ENCODE assay signal across 33 cellular contexts in genomic region chr12:24055747-24056146, GRCh38.
"Had no signal": no experiment of that assay in that cellular context is flagged by ENCODE, and none has a peak within 500 bp of the region (broad histone marks: within the 10 kb centered on the region; RNA-seq: fewer than 3 reads in every experiment).

No MANE protein-coding gene starts in this region.

- H3K9me3 ChIP-seq: ovary, psoas muscle, spleen, suprapubic skin, testis, tibial artery, transverse colon, upper lobe of right lung, vagina had no signal

- H3K36me3 Mint-ChIP-seq: naive B cell; naive thymus-derived CD8-positive, alpha-beta T cell; natural killer cell treated with Interleukin-12 subunit alpha and Interleukin-12 subunit beta and Interleukin-15 and Interleukin-18, amount 100 ng/mL, for 72 hours; stimulated activated memory B cell treated with anti-CD40 and anti-IgM and Interleukin-4, amounts not matched to agents 10 μg/mL and 1 μg/mL and 100 μg/mL, for 72 hours had no signal

- H3K4me3 ChIP-seq: neural progenitor cell, ovary, psoas muscle, skin epidermis, smooth muscle cell, spleen, suprapubic skin, testis, tibial artery, transverse colon, upper lobe of right lung, vagina had no signal

- H3K27ac Mint-ChIP-seq: naive B cell; naive thymus-derived CD8-positive, alpha-beta T cell; natural killer cell treated with Interleukin-12 subunit alpha and Interleukin-12 subunit beta and Interleukin-15 and Interleukin-18, amount 100 ng/mL, for 72 hours; neural progenitor cell; progenitor cell of endocrine pancreas; stimulated activated memory B cell treated with anti-CD40 and anti-IgM and Interleukin-4, amounts not matched to agents 10 μg/mL and 1 μg/mL and 100 μg/mL, for 72 hours; stimulated activated naive CD8-positive, alpha-beta T cell treated with anti-CD3 and anti-CD28 coated beads, Interleukin-15, amount 100 ng/mL, for 72 hours; type B pancreatic cell had no signal

- H3K4me1 Mint-ChIP-seq: naive B cell; naive thymus-derived CD8-positive, alpha-beta T cell; neural progenitor cell; stimulated activated memory B cell treated with anti-CD40 and anti-IgM and Interleukin-4, amounts not matched to agents 10 μg/mL and 1 μg/mL and 100 μg/mL, for 72 hours; stimulated activated naive CD8-positive, alpha-beta T cell treated with anti-CD3 and anti-CD28 coated beads, Interleukin-15, amount 100 ng/mL, for 72 hours had no signal

- H3K9ac ChIP-seq: neural progenitor cell, parathyroid adenoma had no signal

- ATAC-seq: naive thymus-derived CD8-positive, alpha-beta T cell; natural killer cell treated with Interleukin-12 subunit alpha and Interleukin-12 subunit beta and Interleukin-15 and Interleukin-18, amount 100 ng/mL, for 72 hours; psoas muscle; right cardiac atrium; sciatic nerve; stimulated activated memory B cell treated with anti-CD40 and anti-IgM and Interleukin-4, amounts not matched to agents 10 μg/mL and 1 μg/mL and 100 μg/mL, for 72 hours; stimulated activated naive CD8-positive, alpha-beta T cell treated with anti-CD3 and anti-CD28 coated beads, Interleukin-15, amount 100 ng/mL, for 72 hours; stimulated activated naive CD8-positive, alpha-beta T cell treated with anti-CD3 and anti-CD28 coated beads, Interleukin-15, Interleukin-2, amounts not matched to agents 100 U/mL and 50 U/mL, for 24 hours; upper lobe of right lung had no signal

- H3K36me3 ChIP-seq: neural progenitor cell, ovary, spleen, suprapubic skin, tibial artery, transverse colon, upper lobe of right lung, vagina had no signal

- H3K4me3 Mint-ChIP-seq: naive B cell; naive thymus-derived CD8-positive, alpha-beta T cell; natural killer cell treated with Interleukin-12 subunit alpha and Interleukin-12 subunit beta and Interleukin-15 and Interleukin-18, amount 100 ng/mL, for 72 hours; nephron progenitor cell; neural progenitor cell; stimulated activated memory B cell treated with anti-CD40 and anti-IgM and Interleukin-4, amounts not matched to agents 10 μg/mL and 1 μg/mL and 100 μg/mL, for 72 hours; stimulated activated naive CD8-positive, alpha-beta T cell treated with anti-CD3 and anti-CD28 coated beads, Interleukin-15, amount 100 ng/mL, for 72 hours; type B pancreatic cell had no signal

- H3K27me3 ChIP-seq: neural progenitor cell, ovary, spleen, suprapubic skin, testis, tibial artery, transverse colon, upper lobe of right lung, vagina had no signal

- H3K27me3 Mint-ChIP-seq: naive thymus-derived CD8-positive, alpha-beta T cell; natural killer cell treated with Interleukin-12 subunit alpha and Interleukin-12 subunit beta and Interleukin-15 and Interleukin-18, amount 100 ng/mL, for 72 hours; progenitor cell of endocrine pancreas; stimulated activated memory B cell treated with anti-CD40 and anti-IgM and Interleukin-4, amounts not matched to agents 10 μg/mL and 1 μg/mL and 100 μg/mL, for 72 hours; stimulated activated naive CD8-positive, alpha-beta T cell treated with anti-CD3 and anti-CD28 coated beads, Interleukin-15, amount 100 ng/mL, for 72 hours; type B pancreatic cell had no signal

- H3K27ac ChIP-seq: neural progenitor cell, ovary, parathyroid adenoma, psoas muscle, skin epidermis, spleen, suprapubic skin, testis, tibial artery, transverse colon, upper lobe of right lung, vagina had no signal

- H3K9me3 Mint-ChIP-seq: nephron progenitor cell; stimulated activated memory B cell treated with anti-CD40 and anti-IgM and Interleukin-4, amounts not matched to agents 10 μg/mL and 1 μg/mL and 100 μg/mL, for 72 hours; type B pancreatic cell had no signal

- DNase-seq: naive B cell; naive thymus-derived CD8-positive, alpha-beta T cell; nephron progenitor cell; occipital lobe; ovary; posterior cingulate gyrus; psoas muscle; right cardiac atrium; spleen; stimulated activated CD4-positive, alpha-beta T cell treated with anti-CD3 and anti-CD28 coated beads, Interleukin-12 subunit alpha, Interleukin-12 subunit beta, amount 100 ng/mL, for 4 hours; stimulated activated CD4-positive, alpha-beta T cell treated with anti-CD3 and anti-CD28 coated beads, Interleukin-1b, Interleukin-23, amount 100 ng/mL, for 48 hours; stimulated activated CD4-positive, alpha-beta T cell treated with anti-CD3 and anti-CD28 coated beads, Interleukin-4, amount 100 ng/mL, for 1 hour; stimulated activated CD4-positive, alpha-beta T cell treated with anti-CD3 and anti-CD28 coated beads, Interleukin-4, amount 100 ng/mL, for 4 hours; stimulated activated CD8-positive, alpha-beta memory T cell treated with anti-CD3 and anti-CD28 coated beads, Interleukin-4, amount 100 ng/mL, for 48 hours; stimulated activated naive CD4-positive, alpha-beta T cell; stimulated activated naive CD8-positive, alpha-beta T cell treated with anti-CD3 and anti-CD28 coated beads, Interleukin-15, amount 100 ng/mL, for 72 hours; stimulated activated naive CD8-positive, alpha-beta T cell treated with anti-CD3 and anti-CD28 coated beads, Interleukin-15, Interleukin-2, amounts not matched to agents 100 U/mL and 50 U/mL, for 24 hours; substantia nigra; testis; tibial artery; transverse colon; upper lobe of right lung had no signal

- H3K4me1 ChIP-seq: parathyroid adenoma, psoas muscle, spleen, testis, vagina had no signal
